ENCODE assay signal across 22 cellular contexts in the genomic region with DNA sequence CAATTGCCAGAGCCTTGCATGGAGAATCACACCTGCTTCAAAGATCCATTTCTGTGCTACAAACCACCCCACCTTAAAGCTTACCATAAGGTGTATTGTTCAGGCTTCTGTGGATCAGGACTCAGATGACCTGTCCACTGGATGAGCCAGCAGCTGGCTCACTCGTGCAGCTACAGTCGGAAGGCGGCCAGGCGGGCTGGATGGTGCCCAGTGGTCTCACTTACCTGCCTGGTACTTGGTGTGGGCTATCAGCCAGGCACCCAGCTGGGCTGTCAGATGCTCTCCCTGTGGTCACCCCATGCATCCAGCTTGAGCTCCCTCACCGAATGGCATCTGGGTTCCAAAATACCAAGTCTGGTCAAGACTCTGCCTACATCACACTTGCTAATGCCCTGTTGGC. TPM values are rescaled to one million over a fixed set of nuclear protein-coding genes. Genes with fewer than 3 reads are reported as not detected.
A peak's percentile ranks its signal among the peaks of the same experiment; 100 is the strongest.
DNase-seq lines count a peak whose midpoint lies in the region; ATAC-seq and TF ChIP-seq lines count a peak whose summit lies in the region.
"Had no signal": no experiment of that assay in that cellular context is flagged by ENCODE, and none has a peak within 500 bp of the region (broad histone marks: within the 10 kb centered on the region; RNA-seq: fewer than 3 reads in every experiment).

No MANE protein-coding gene starts in this region.

- H3K27ac ChIP-seq in neutrophil: peak overlapping the region; percentile 77
- H3K27ac ChIP-seq in brain microvascular endothelial cell: no peak overlapping the region
- no peak overlapping the region for H3K27ac ChIP-seq in Peyer's patch

- no peak overlapping the region for H3K27ac Mint-ChIP-seq in chondrocyte (ENCODE audit: unreplicated experiment)
- peak overlapping the region; percentile 22 for H3K27ac Mint-ChIP-seq in stimulated activated memory B cell treated with anti-CD40 and anti-IgM and Interleukin-4, amounts not matched to agents 10 μg/mL and 1 μg/mL and 100 μg/mL, for 72 hours

- peaks cover 2% of the 10 kb centered on the region for H3K36me3 Mint-ChIP-seq in chondrocyte (ENCODE audit: low read depth)
- H3K36me3 Mint-ChIP-seq in stimulated activated memory B cell treated with anti-CD40 and anti-IgM and Interleukin-4, amounts not matched to agents 10 μg/mL and 1 μg/mL and 100 μg/mL, for 72 hours: no peaks in the 10 kb centered on the region
- H3K36me3 Mint-ChIP-seq: CD4-positive, alpha-beta memory T cell had no signal

- H3K9me3 Mint-ChIP-seq in chondrocyte (ENCODE audit: low read depth): peaks cover 2% of the 10 kb centered on the region
- H3K9me3 Mint-ChIP-seq in stimulated activated memory B cell treated with anti-CD40 and anti-IgM and Interleukin-4, amounts not matched to agents 10 μg/mL and 1 μg/mL and 100 μg/mL, for 72 hours: no peaks in the 10 kb centered on the region
- H3K9me3 Mint-ChIP-seq: CD4-positive, alpha-beta memory T cell had no signal

- H3K4me3 ChIP-seq in neutrophil (ENCODE audit: low read depth in 1 of 2, low read length in 1 of 2): no peak overlapping the region
- H3K4me3 ChIP-seq in brain microvascular endothelial cell (ENCODE audit: low read depth, low read length): no peak overlapping the region
- H3K4me3 ChIP-seq in Peyer's patch: no peak overlapping the region

- peaks cover 77 to 80% of the 10 kb centered on the region in 2 experiments for H3K4me1 ChIP-seq in neutrophil (ENCODE audit: control insufficient read depth in 1 of 2, insufficient read depth in 1 of 2, low read depth in 1 of 2, low read length in 1 of 2)
- H3K4me1 ChIP-seq in Peyer's patch: no peaks in the 10 kb centered on the region

- H3K36me3 ChIP-seq in neutrophil (no peaks in the 10 kb centered on the region), brain microvascular endothelial cell (replicated peaks) (no peaks in the 10 kb centered on the region), Peyer's patch (no peaks in the 10 kb centered on the region)

- peaks cover 40% of the 10 kb centered on the region for H3K27me3 Mint-ChIP-seq in chondrocyte (ENCODE audit: low read depth)
- peaks cover 18% of the 10 kb centered on the region for H3K27me3 Mint-ChIP-seq in stimulated activated memory B cell treated with anti-CD40 and anti-IgM and Interleukin-4, amounts not matched to agents 10 μg/mL and 1 μg/mL and 100 μg/mL, for 72 hours

- in situ Hi-C loops in brain microvascular endothelial cell (cut with HindIII; ENCODE audit: low pct_ligation_motif_present, low sequenced_read_pairs): no loop called here

- no peak for ATAC-seq in stimulated activated memory B cell treated with anti-CD40 and anti-IgM and Interleukin-4, amounts not matched to agents 10 μg/mL and 1 μg/mL and 100 μg/mL, for 72 hours
- no peak for ATAC-seq in HG02763 (IDR thresholded peaks at IDR 0.05; ENCODE audit: unreplicated experiment)

- peak; percentile 35 for DNase-seq in NCI-H2196 treated with DMSO at 0.1 percent for 48 hours (lab: John Stamatoyannopoulos, UW; ENCODE audit: unreplicated experiment)
- peak; percentile 79 for DNase-seq in chondrocyte (ENCODE audit: low spot score)
- no peak for DNase-seq in occipital lobe (lab: John Stamatoyannopoulos, UW)
- no peak for DNase-seq in brain microvascular endothelial cell
- no peak for DNase-seq in Peyer's patch
- DNase-seq: C1 segment of cervical spinal cord; Calu3; CD4-positive, alpha-beta memory T cell; COR-L47; DMS53; DMS79 treated with DMSO at 0.1 percent for 48 hours; GF-D8; GOT3; H7; HCEC 1CT had no signal

- TF ChIP-seq CTCF in chondrocyte (IDR thresholded peaks at IDR 0.05) (no peak), neutrophil (IDR thresholded peaks at IDR 0.05) (no peak), brain microvascular endothelial cell (IDR thresholded peaks at IDR 0.05; ENCODE audit: low read depth, low read length, missing control alignments) (no peak), Peyer's patch (IDR thresholded peaks at IDR 0.05) (no peak)

- no peak for TF ChIP-seq POLR2A in Peyer's patch (IDR thresholded peaks at IDR 0.05)

- H3K4me1 Mint-ChIP-seq in chondrocyte (ENCODE audit: low read depth): no peaks in the 10 kb centered on the region
- peaks cover 25% of the 10 kb centered on the region for H3K4me1 Mint-ChIP-seq in stimulated activated memory B cell treated with anti-CD40 and anti-IgM and Interleukin-4, amounts not matched to agents 10 μg/mL and 1 μg/mL and 100 μg/mL, for 72 hours

- H3K9me3 ChIP-seq in neutrophil (no peaks in the 10 kb centered on the region), Peyer's patch (no peaks in the 10 kb centered on the region)

- H3K4me3 Mint-ChIP-seq in chondrocyte (ENCODE audit: unreplicated experiment): no peak overlapping the region
- H3K4me3 Mint-ChIP-seq in stimulated activated memory B cell treated with anti-CD40 and anti-IgM and Interleukin-4, amounts not matched to agents 10 μg/mL and 1 μg/mL and 100 μg/mL, for 72 hours: no peak overlapping the region
- H3K4me3 Mint-ChIP-seq: CD4-positive, alpha-beta memory T cell had no signal

- no peaks in the 10 kb centered on the region for H3K27me3 ChIP-seq in neutrophil
- no peaks in the 10 kb centered on the region for H3K27me3 ChIP-seq in brain microvascular endothelial cell (replicated peaks)
- no peaks in the 10 kb centered on the region for H3K27me3 ChIP-seq in Peyer's patch

RNA-seq across cellular contexts. Expression of a gene that starts 10.9 kb away (rescaled TPM):
- total RNA-seq in chondrocyte: 1.5 to 2.9 TPM (median 2.4 TPM) in 3 replicates
- total RNA-seq in occipital lobe: not detected
- 1 to 10 TPM in 3 of 4 donors, not detected in 1; 1.1 to 2.7 (median 1.9) TPM for total RNA-seq in Peyer's patch

RNA-seq across cellular contexts. Expression of a gene that starts 13.8 kb away (rescaled TPM):
- total RNA-seq in chondrocyte: not detected in 3 replicates
- total RNA-seq in occipital lobe: not detected
- total RNA-seq in Peyer's patch: 1 to 10 TPM in 1 of 4 donors, not detected in 3; 9.1 TPM
- total RNA-seq: A172; A673; Calu3; CD4-positive, alpha-beta memory T cell; Daoy; G401; H7 had no signal

RNA-seq across cellular contexts. Expression of a gene that starts 42.9 kb away (rescaled TPM):
- total RNA-seq in chondrocyte (17.2 to 22.3 TPM (median 21.3 TPM) in 3 replicates), occipital lobe (0.31 TPM), Peyer's patch (10 to 100 TPM in 1 of 4 donors, 1 to 10 TPM in 3; 4.1 to 35.5 (median 4.4) TPM)

RNA-seq across cellular contexts. Expression of a gene that starts 49.7 kb away (rescaled TPM):
- 0.37 to 0.79 TPM (median 0.44 TPM) in 3 replicates for total RNA-seq in chondrocyte
- 0.16 TPM for total RNA-seq in occipital lobe
- total RNA-seq in Peyer's patch: 1 to 10 TPM; 2.6 to 8.3 (median 3.6) TPM

Comparison
In these comparisons a context has a peak if more than half of its experiments do, and no peak if none do; other contexts are left out.
1. DNase-seq: peak in NCI-H2196 treated with DMSO at 0.1 percent for 48 hours (single experiment) and chondrocyte (single experiment); none in occipital lobe (single experiment), brain microvascular endothelial cell (single experiment) and Peyer's patch (0 of 3).